ENCODE assay signal across 1 cellular context in the genomic region with DNA sequence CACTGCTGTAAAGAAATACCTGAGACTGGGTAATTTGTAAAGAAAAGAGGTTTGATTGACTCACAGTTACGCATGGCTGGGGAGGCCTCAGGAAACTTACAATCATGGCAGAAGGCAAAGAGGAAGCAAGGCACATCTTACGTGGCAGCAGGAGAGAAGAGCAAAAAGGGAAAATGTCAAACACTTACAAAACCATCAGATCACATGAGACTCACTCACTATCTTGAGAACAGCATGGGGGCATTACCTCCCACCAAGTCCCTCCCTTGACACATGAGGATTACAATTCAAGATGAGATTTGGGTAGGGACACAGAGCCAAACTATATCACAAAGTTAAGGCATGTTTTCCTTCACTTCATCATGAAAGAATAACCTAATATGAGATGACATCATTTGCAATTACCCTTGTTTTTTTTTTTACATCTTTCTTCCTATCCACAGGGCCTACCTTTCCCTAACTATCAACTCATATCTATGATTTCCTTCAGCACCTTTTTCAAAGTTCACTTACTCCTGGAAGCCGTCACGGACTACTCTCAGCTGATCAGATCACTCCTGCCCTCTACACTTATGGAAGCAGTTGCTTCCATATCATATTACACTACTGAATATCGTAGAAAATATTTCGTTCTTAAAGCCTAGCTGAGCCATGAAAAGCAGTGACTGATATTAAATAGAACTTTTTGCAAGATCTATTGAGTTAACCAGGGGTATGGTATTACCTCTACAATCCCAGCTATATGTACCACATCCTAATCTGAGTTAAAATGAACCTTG.
TF ChIP-seq lines count a peak whose summit lies in the region.

No MANE protein-coding gene starts in this region.

TF ChIP-seq in IMR-90, 13 proteins besides CTCF, POLR2A, EP300 and RAD21:
- TF ChIP-seq BHLHE40 (IDR thresholded peaks at IDR 0.05; ENCODE audit: low read depth, low read length), result no peak
- no peak for TF ChIP-seq NFE2L2 (IDR thresholded peaks at IDR 0.05; ENCODE audit: low read depth, low read length)
- TF ChIP-seq SMC3 (IDR thresholded peaks at IDR 0.05; ENCODE audit: low read depth, low read length), result no peak
- no peak for TF ChIP-seq CEBPB (IDR thresholded peaks at IDR 0.05; ENCODE audit: low read depth, low read length)
- no peak for TF ChIP-seq MXI1 (IDR thresholded peaks at IDR 0.05; ENCODE audit: borderline replicate concordance, low read depth, low read length)
- TF ChIP-seq, protein P1, sequence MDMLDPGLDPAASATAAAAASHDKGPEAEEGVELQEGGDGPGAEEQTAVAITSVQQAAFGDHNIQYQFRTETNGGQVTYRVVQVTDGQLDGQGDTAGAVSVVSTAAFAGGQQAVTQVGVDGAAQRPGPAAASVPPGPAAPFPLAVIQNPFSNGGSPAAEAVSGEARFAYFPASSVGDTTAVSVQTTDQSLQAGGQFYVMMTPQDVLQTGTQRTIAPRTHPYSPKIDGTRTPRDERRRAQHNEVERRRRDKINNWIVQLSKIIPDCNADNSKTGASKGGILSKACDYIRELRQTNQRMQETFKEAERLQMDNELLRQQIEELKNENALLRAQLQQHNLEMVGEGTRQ (IDR thresholded peaks at IDR 0.05; ENCODE audit: low read depth, low read length), result no peak
- TF ChIP-seq, protein P2, sequence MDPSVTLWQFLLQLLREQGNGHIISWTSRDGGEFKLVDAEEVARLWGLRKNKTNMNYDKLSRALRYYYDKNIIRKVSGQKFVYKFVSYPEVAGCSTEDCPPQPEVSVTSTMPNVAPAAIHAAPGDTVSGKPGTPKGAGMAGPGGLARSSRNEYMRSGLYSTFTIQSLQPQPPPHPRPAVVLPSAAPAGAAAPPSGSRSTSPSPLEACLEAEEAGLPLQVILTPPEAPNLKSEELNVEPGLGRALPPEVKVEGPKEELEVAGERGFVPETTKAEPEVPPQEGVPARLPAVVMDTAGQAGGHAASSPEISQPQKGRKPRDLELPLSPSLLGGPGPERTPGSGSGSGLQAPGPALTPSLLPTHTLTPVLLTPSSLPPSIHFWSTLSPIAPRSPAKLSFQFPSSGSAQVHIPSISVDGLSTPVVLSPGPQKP (IDR thresholded peaks at IDR 0.05; ENCODE audit: borderline replicate concordance, low read depth, low read length), result no peak
- no peak for TF ChIP-seq FOS (IDR thresholded peaks at IDR 0.05; ENCODE audit: low read depth, low read length)
- TF ChIP-seq MAFK (IDR thresholded peaks at IDR 0.05; ENCODE audit: low read depth, low read length), result no peak
- TF ChIP-seq CHD1 (IDR thresholded peaks at IDR 0.05; ENCODE audit: low read depth, low read length), result no peak
